Comparison of ENCODE assay signal across 29 cellular contexts in genomic region chr2:222055328-222055727, GRCh38.
"Had no signal": no experiment of that assay in that cellular context is flagged by ENCODE, and none has a peak within 500 bp of the region (broad histone marks: within the 10 kb centered on the region; RNA-seq: fewer than 3 reads in every experiment).

No MANE protein-coding gene starts in this region.

- H3K4me1 ChIP-seq: stomach, suprapubic skin, testis, thyroid gland, tibial artery, upper lobe of left lung, upper lobe of right lung, uterus, vagina had no signal

- FAIRE-seq: urothelium cell line had no signal

- H3K27ac Mint-ChIP-seq: stimulated activated effector memory CD8-positive, alpha-beta T cell treated with anti-CD3 and anti-CD28 coated beads, Interleukin-12 subunit alpha, Interleukin-12 subunit beta, amount 100 ng/mL, for 72 hours; stimulated activated memory B cell treated with anti-CD40 and anti-IgM and Interleukin-4, amounts not matched to agents 10 μg/mL and 1 μg/mL and 100 μg/mL, for 72 hours; stimulated activated naive B cell treated with anti-CD40 and anti-IgM and Interleukin-4, amounts not matched to agents 10 μg/mL and 1 μg/mL and 100 μg/mL, for 72 hours; stimulated activated naive CD8-positive, alpha-beta T cell treated with anti-CD3 and anti-CD28 coated beads, Interleukin-15, amount 100 ng/mL, for 72 hours; stimulated activated naive CD8-positive, alpha-beta T cell treated with anti-CD3 and anti-CD28 coated beads, Interleukin-15, Interleukin-2, amounts not matched to agents 100 ng/mL and 50 ng/mL, for 24 hours; type B pancreatic cell had no signal

- H3K4me3 Mint-ChIP-seq: stimulated activated effector memory CD8-positive, alpha-beta T cell treated with anti-CD3 and anti-CD28 coated beads, Interleukin-12 subunit alpha, Interleukin-12 subunit beta, amount 100 ng/mL, for 72 hours; stimulated activated memory B cell treated with anti-CD40 and anti-IgM and Interleukin-4, amounts not matched to agents 10 μg/mL and 1 μg/mL and 100 μg/mL, for 72 hours; stimulated activated naive B cell treated with anti-CD40 and anti-IgM and Interleukin-4, amounts not matched to agents 10 μg/mL and 1 μg/mL and 100 μg/mL, for 72 hours; stimulated activated naive CD8-positive, alpha-beta T cell treated with anti-CD3 and anti-CD28 coated beads, Interleukin-15, amount 100 ng/mL, for 72 hours; stimulated activated naive CD8-positive, alpha-beta T cell treated with anti-CD3 and anti-CD28 coated beads, Interleukin-15, Interleukin-2, amounts not matched to agents 100 ng/mL and 50 ng/mL, for 24 hours; type B pancreatic cell had no signal

- H3K9me3 ChIP-seq: stomach, suprapubic skin, testis, thoracic aorta, thyroid gland, tibial artery, tibial nerve, transverse colon, upper lobe of left lung, upper lobe of right lung, uterus, vagina had no signal

- H3K36me3 ChIP-seq: stomach, suprapubic skin, thoracic aorta, thyroid gland, tibial artery, tibial nerve, transverse colon, upper lobe of left lung, upper lobe of right lung, uterus, vagina had no signal

- H3K4me3 ChIP-seq: stomach, suprapubic skin, testis, thoracic aorta, thyroid gland, tibial artery, tibial nerve, transverse colon, upper lobe of left lung, upper lobe of right lung, uterus, vagina had no signal

- H3K27me3 ChIP-seq: testis, upper lobe of left lung, vagina had no signal

- H3K4me1 Mint-ChIP-seq: stimulated activated effector memory CD8-positive, alpha-beta T cell treated with anti-CD3 and anti-CD28 coated beads, Interleukin-12 subunit alpha, Interleukin-12 subunit beta, amount 100 ng/mL, for 72 hours; stimulated activated memory B cell treated with anti-CD40 and anti-IgM and Interleukin-4, amounts not matched to agents 10 μg/mL and 1 μg/mL and 100 μg/mL, for 72 hours; stimulated activated naive B cell treated with anti-CD40 and anti-IgM and Interleukin-4, amounts not matched to agents 10 μg/mL and 1 μg/mL and 100 μg/mL, for 72 hours; stimulated activated naive CD8-positive, alpha-beta T cell treated with anti-CD3 and anti-CD28 coated beads, Interleukin-15, amount 100 ng/mL, for 72 hours had no signal

- H3K27ac ChIP-seq: stomach, suprapubic skin, testis, thoracic aorta, thyroid gland, tibial artery, tibial nerve, transverse colon, upper lobe of left lung, upper lobe of right lung, uterus, vagina had no signal

- H3K36me3 Mint-ChIP-seq: stimulated activated effector memory CD8-positive, alpha-beta T cell treated with anti-CD3 and anti-CD28 coated beads, Interleukin-12 subunit alpha, Interleukin-12 subunit beta, amount 100 ng/mL, for 72 hours; stimulated activated memory B cell treated with anti-CD40 and anti-IgM and Interleukin-4, amounts not matched to agents 10 μg/mL and 1 μg/mL and 100 μg/mL, for 72 hours; stimulated activated naive B cell treated with anti-CD40 and anti-IgM and Interleukin-4, amounts not matched to agents 10 μg/mL and 1 μg/mL and 100 μg/mL, for 72 hours; type B pancreatic cell had no signal

- DNase-seq: stimulated activated CD4-positive, alpha-beta T cell treated with anti-CD3 and anti-CD28 coated beads, Interleukin-2, amount 100 ng/mL, for 48 hours; stimulated activated CD4-positive, alpha-beta T cell treated with anti-CD3 and anti-CD28 coated beads, Interleukin-4, amount 100 ng/mL, for 1 hour; stimulated activated CD4-positive, alpha-beta T cell treated with anti-CD3 and anti-CD28 coated beads, Interleukin-4, amount 100 ng/mL, for 24 hours; stimulated activated CD4-positive, alpha-beta T cell treated with anti-CD3 and anti-CD28 coated beads, Interleukin-4, amount 100 ng/mL, for 4 hours; stimulated activated CD8-positive, alpha-beta memory T cell treated with anti-CD3 and anti-CD28 coated beads, Interleukin-4, amount 100 ng/mL, for 48 hours; stimulated activated naive B cell treated with anti-CD40 and anti-IgM and Interleukin-4, amounts not matched to agents 10 μg/mL and 1 μg/mL and 100 μg/mL, for 72 hours; stimulated activated naive CD4-positive, alpha-beta T cell; stimulated activated naive CD4-positive, alpha-beta T cell treated with Interleukin-2 at 50 U/mL for 16 hours; stimulated activated naive CD8-positive, alpha-beta T cell treated with anti-CD3 and anti-CD28 coated beads, Interleukin-15, amount 100 ng/mL, for 72 hours; stimulated activated naive CD8-positive, alpha-beta T cell treated with anti-CD3 and anti-CD28 coated beads, Interleukin-15, Interleukin-2, amounts not matched to agents 100 U/mL and 50 U/mL, for 24 hours; stomach; substantia nigra; testis; thyroid gland; tibial artery; transverse colon; trophoblast cell; upper lobe of left lung; upper lobe of right lung; uterus had no signal

- H3K9me3 Mint-ChIP-seq: stimulated activated effector memory CD8-positive, alpha-beta T cell treated with anti-CD3 and anti-CD28 coated beads, Interleukin-12 subunit alpha, Interleukin-12 subunit beta, amount 100 ng/mL, for 72 hours; stimulated activated memory B cell treated with anti-CD40 and anti-IgM and Interleukin-4, amounts not matched to agents 10 μg/mL and 1 μg/mL and 100 μg/mL, for 72 hours; stimulated activated naive CD8-positive, alpha-beta T cell treated with anti-CD3 and anti-CD28 coated beads, Interleukin-15, amount 100 ng/mL, for 72 hours; stimulated activated naive CD8-positive, alpha-beta T cell treated with anti-CD3 and anti-CD28 coated beads, Interleukin-15, Interleukin-2, amounts not matched to agents 100 ng/mL and 50 ng/mL, for 24 hours; type B pancreatic cell had no signal
